9 cellular contexts compared by ENCODE assay signal in genomic region chr4:13657016-13657415, GRCh38. TPM values are rescaled to one million over a fixed set of nuclear protein-coding genes. Genes with fewer than 3 reads are reported as not detected.
DNase-seq lines count a peak whose midpoint lies in the region; ATAC-seq, FAIRE-seq and TF ChIP-seq lines count a peak whose summit lies in the region.
"Had no signal": no experiment of that assay in that cellular context is flagged by ENCODE, and none has a peak within 500 bp of the region (broad histone marks: within the 10 kb centered on the region; RNA-seq: fewer than 3 reads in every experiment).

No MANE protein-coding gene starts in this region.

- H3K36me3 ChIP-seq in A673 (ENCODE audit: insufficient read depth, low read length, poor library complexity, severe bottlenecking): no peaks in the 10 kb centered on the region
- H3K36me3 ChIP-seq in lower lobe of right lung: no peaks in the 10 kb centered on the region

- intact Hi-C loops in A673 (cut with micrococcal nuclease; ENCODE audit: unreplicated experiment) (loop anchor here (2.0 to 10.0 kb wide), 6 partner anchors 728 to 1798 kb away; partner anchors contain the start of gene CPEB2), lower lobe of right lung (cut with DNase I) (no loop called here)

- H3K4me3 ChIP-seq in A673 (ENCODE audit: low read depth, low read length, poor library complexity, severe bottlenecking): peak overlapping the region; percentile 33
- H3K4me3 ChIP-seq in lower lobe of right lung: peak overlapping the region; percentile 22

- H3K27me3 ChIP-seq in A673 (replicated peaks; ENCODE audit: insufficient read depth, low read depth, low read length, poor library complexity): no peaks in the 10 kb centered on the region
- no peaks in the 10 kb centered on the region for H3K27me3 ChIP-seq in lower lobe of right lung (ENCODE audit: low read depth)

- H3K27me3 Mint-ChIP-seq in activated naive CD8-positive, alpha-beta T cell: no peaks in the 10 kb centered on the region

- H3K36me3 Mint-ChIP-seq in activated naive CD8-positive, alpha-beta T cell: no peaks in the 10 kb centered on the region

- TF ChIP-seq CTCF in A673 (conservative IDR thresholded peaks at IDR 0.05; ENCODE audit: low read depth, low read length) (no peak), lower lobe of right lung (IDR thresholded peaks at IDR 0.05) (no peak)

- H3K27ac ChIP-seq in A673 (ENCODE audit: low read depth, low read length, poor library complexity, severe bottlenecking): peak overlapping the region; percentile 83
- H3K27ac ChIP-seq in lower lobe of right lung: no peak overlapping the region

- POLR2A ChIA-PET in A673 (lab: Charles Lee; ENCODE audit: low non-redundant PET): no interaction called here

- peak overlapping the region; percentile 88 for H3K4me3 Mint-ChIP-seq in activated naive CD8-positive, alpha-beta T cell

- ATAC-seq in lower lobe of right lung: no peak
- no peak for ATAC-seq in GM21390 (IDR thresholded peaks at IDR 0.05; ENCODE audit: unreplicated experiment)
- no peak for ATAC-seq in HG02852 (IDR thresholded peaks at IDR 0.05; ENCODE audit: unreplicated experiment)
- ATAC-seq in GM21723 (IDR thresholded peaks at IDR 0.05; ENCODE audit: unreplicated experiment): no peak

- DNase-seq in A673 (ENCODE audit: low spot score) (no peak), GM19239 (ENCODE audit: insufficient read length, low spot score) (no peak), lower lobe of right lung (no peak), NCI-H2196 (lab: John Stamatoyannopoulos, UW; ENCODE audit: unreplicated experiment) (no peak)
- DNase-seq: NCI-H446 treated with DMSO at 0.1 percent for 48 hours had no signal

- FAIRE-seq in GM19239 (lab: Jason Lieb, UNC): peak; percentile 11

- BruUV-seq in A673 (replicated peaks; lab: Mats Ljungman, UMichigan): TSS peak; percentile 45

- H3K9me3 Mint-ChIP-seq in activated naive CD8-positive, alpha-beta T cell (ENCODE audit: low read depth): no peaks in the 10 kb centered on the region

- no peaks in the 10 kb centered on the region for H3K9me3 ChIP-seq in A673 (ENCODE audit: low read depth, low read length, poor library complexity, severe bottlenecking)
- no peaks in the 10 kb centered on the region for H3K9me3 ChIP-seq in lower lobe of right lung

- peak overlapping the region; percentile 66 for H3K27ac Mint-ChIP-seq in activated naive CD8-positive, alpha-beta T cell

- H3K4me1 ChIP-seq in A673 (ENCODE audit: insufficient read depth, low read length, poor library complexity, severe bottlenecking) (peaks cover 16% of the 10 kb centered on the region), lower lobe of right lung (peaks cover 6% of the 10 kb centered on the region)

- peaks cover 17% of the 10 kb centered on the region for H3K4me1 Mint-ChIP-seq in activated naive CD8-positive, alpha-beta T cell (ENCODE audit: low read depth)

- CTCF ChIA-PET in A673 (lab: Charles Lee): interaction anchor here (0.8 kb wide), 1 partner anchor 985 kb away, joined by 4 read pairs; no protein-coding TSS in a partner anchor

RNA-seq across cellular contexts. Expression of gene BOD1L1, which starts 29.5 kb away (rescaled TPM):
- total RNA-seq in A673 (2021) (44.8 and 47.2 TPM in 2 replicates), lower lobe of right lung (42.7 TPM)
